In the genomic region with DNA sequence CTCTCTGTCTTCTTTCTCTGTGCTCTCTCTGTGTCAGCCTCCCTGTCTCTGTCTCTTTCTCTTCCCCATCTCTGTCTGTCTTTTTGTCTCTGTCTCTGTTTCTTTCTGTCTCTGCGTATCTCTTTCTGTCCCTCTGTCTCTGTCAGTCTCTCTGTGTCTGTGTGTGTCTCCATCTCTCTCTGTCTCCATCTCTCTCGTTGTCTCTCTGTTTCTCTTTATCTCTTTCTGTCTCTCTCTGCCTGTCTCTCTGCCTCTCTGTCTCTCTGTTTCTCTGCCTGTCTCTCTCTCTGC, we compare ENCODE assay signal across 16 cellular contexts. TPM values are rescaled to one million over a fixed set of nuclear protein-coding genes. Genes with fewer than 3 reads are reported as not detected.
A peak's percentile ranks its signal among the peaks of the same experiment; 100 is the strongest.
DNase-seq lines count a peak whose midpoint lies in the region; ATAC-seq, FAIRE-seq and TF ChIP-seq lines count a peak whose summit lies in the region.
"Had no signal": no experiment of that assay in that cellular context is flagged by ENCODE, and none has a peak within 500 bp of the region (broad histone marks: within the 10 kb centered on the region; RNA-seq: fewer than 3 reads in every experiment).

No MANE protein-coding gene starts in this region.

- intact Hi-C loops in GM12878 (cut with micrococcal nuclease; ENCODE audit: unreplicated experiment), result loop anchor here (2.0 kb wide), 1 partner anchor 17 kb away; no protein-coding TSS in a partner anchor
- intact Hi-C loops in naive thymus-derived CD4-positive, alpha-beta T cell (cut with micrococcal nuclease), result loop anchor here in 1 of 2 donors (2.0 kb wide), 1 partner anchor 15 kb away; a partner anchor contains a TSS

- H3K9me3 Mint-ChIP-seq in IgD-negative memory B cell (no peaks in the 10 kb centered on the region), neural progenitor cell (no peaks in the 10 kb centered on the region)
- peaks cover 0 to 2% (median 0%) of the 10 kb centered on the region in 11 donors for H3K9me3 Mint-ChIP-seq in naive thymus-derived CD4-positive, alpha-beta T cell

- no peak for DNase-seq in GM12878 (ENCODE audit: low read depth, low spot score)
- DNase-seq in neural progenitor cell (ENCODE audit: low spot score), result no peak
- DNase-seq in activated CD4-positive, alpha-beta T cell treated with anti-CD3 and anti-CD28 coated beads, Interleukin-2, amount 50 U/mL, for 1 hour, result no peak
- no peak for DNase-seq in activated naive CD4-positive, alpha-beta T cell treated with anti-CD3 and anti-CD28 coated beads, Interleukin-2, amount 50 U/mL, for 16 hours
- no peak for DNase-seq in naive thymus-derived CD4-positive, alpha-beta T cell
- DNase-seq: IMR-90; kidney; NCI-H1105; NK-92 treated with Interleukin-12 subunit alpha and Interleukin-12 subunit beta, amount 100 ng/mL, for 24 hours; sigmoid colon; thyroid gland had no signal

- no peak for ATAC-seq in GM12878
- ATAC-seq in naive thymus-derived CD4-positive, alpha-beta T cell, result no peak
- ATAC-seq: HCT116 had no signal

- no peak for TF ChIP-seq POLR2A in GM12878 (IDR thresholded peaks at IDR 0.05; ENCODE audit: low read depth, low read length)

- in situ Hi-C loops in GM12878 (cut with MboI), result no loop called here

- CTCF ChIA-PET in GM12878 (lab: Yijun Ruan, JAX), result no interaction called here
- CTCF ChIA-PET in naive thymus-derived CD4-positive, alpha-beta T cell (lab: Charles Lee), result no interaction called here

- H3K36me3 Mint-ChIP-seq in IgD-negative memory B cell (no peaks in the 10 kb centered on the region), neural progenitor cell (no peaks in the 10 kb centered on the region)
- H3K36me3 Mint-ChIP-seq in naive thymus-derived CD4-positive, alpha-beta T cell, result peaks cover 0 to 6% (median 0%) of the 10 kb centered on the region in 5 donors

- H3K4me1 Mint-ChIP-seq in IgD-negative memory B cell, result peaks cover 12 to 21% (median 13%) of the 10 kb centered on the region in 3 donors
- peaks cover 11% of the 10 kb centered on the region for H3K4me1 Mint-ChIP-seq in neural progenitor cell
- H3K4me1 Mint-ChIP-seq in naive thymus-derived CD4-positive, alpha-beta T cell, result peaks cover 6 to 20% (median 10%) of the 10 kb centered on the region in 7 donors

- peak overlapping the region; percentile 93 for H3K4me2 ChIP-seq in GM12878 (ENCODE audit: control insufficient read depth, insufficient read depth)
- H3K4me2 ChIP-seq in neural progenitor cell, result no peak overlapping the region

- H3K4me1 ChIP-seq in GM12878 (ENCODE audit: control insufficient read depth, insufficient read depth, low read length) (peaks cover 43% of the 10 kb centered on the region), neural progenitor cell (peaks cover 9% of the 10 kb centered on the region)
- H3K4me1 ChIP-seq in naive thymus-derived CD4-positive, alpha-beta T cell (ENCODE audit: control insufficient read depth in 2 of 2, insufficient read depth in 2 of 2, low read length in 2 of 2), result peaks cover 0 to 12% of the 10 kb centered on the region in 2 donors

- no peak for FAIRE-seq in GM12878 (lab: Jason Lieb, UNC)
- FAIRE-seq: colon, kidney had no signal

- H2AFZ ChIP-seq in GM12878 (ENCODE audit: control insufficient read depth, low read depth, low read length) (peak overlapping the region; percentile 74), neural progenitor cell (replicated peaks) (peak overlapping the region; percentile 40)

- H3K27me3 ChIP-seq in GM12878 (replicated peaks in 1 of 2; ENCODE audit: control insufficient read depth in 2 of 2, insufficient read depth in 2 of 2, low read length in 1 of 2) (no peaks in the 10 kb centered on the region), neural progenitor cell (peaks cover 59% of the 10 kb centered on the region)
- H3K27me3 ChIP-seq in naive thymus-derived CD4-positive, alpha-beta T cell (ENCODE audit: control insufficient read depth in 2 of 2, insufficient read depth in 2 of 2, low read length in 2 of 2), result peaks cover 2 to 11% of the 10 kb centered on the region in 2 donors

- TF ChIP-seq EP300 in GM12878 (IDR thresholded peaks at IDR 0.05; ENCODE audit: borderline replicate concordance in 1 of 2, control insufficient read depth in 1 of 2, low read depth in 2 of 2, low read length in 2 of 2), result no peak

- H3K27ac Mint-ChIP-seq in IgD-negative memory B cell, result peak overlapping the region; percentile 86 to 94 (median 91)
- H3K27ac Mint-ChIP-seq in neural progenitor cell, result no peak overlapping the region
- no peak overlapping the region for H3K27ac Mint-ChIP-seq in naive thymus-derived CD4-positive, alpha-beta T cell

- RAD21 ChIA-PET in GM12878 (lab: Charles Lee; ENCODE audit: unreplicated experiment), result interaction anchor here (1.2 to 1.7 kb wide), 2 partner anchors 16 to 20 kb away, joined by 3 to 5 read pairs; no protein-coding TSS in a partner anchor

- POLR2A ChIA-PET in GM12878 (lab: Charles Lee), result interaction anchor here (1.4 kb wide), 1 partner anchor 15 kb away, joined by 5 read pairs; no protein-coding TSS in a partner anchor
- POLR2A ChIA-PET in naive thymus-derived CD4-positive, alpha-beta T cell (lab: Charles Lee), result no interaction called here

- no TSS peak for BruUV-seq in GM12878 (replicated peaks; lab: Mats Ljungman, UMichigan)

- H4K20me1 ChIP-seq in GM12878 (ENCODE audit: control insufficient read depth, insufficient read depth) (no peaks in the 10 kb centered on the region), neural progenitor cell (ENCODE audit: low read depth) (no peaks in the 10 kb centered on the region)

- H3K27ac ChIP-seq in GM12878 (ENCODE audit: control insufficient read depth, insufficient read depth) (peak overlapping the region; percentile 84), neural progenitor cell (no peak overlapping the region)
- no peak overlapping the region for H3K27ac ChIP-seq in naive thymus-derived CD4-positive, alpha-beta T cell (ENCODE audit: low read depth, low read length)
- H3K27ac ChIP-seq: sigmoid colon, SJSA1, thyroid gland had no signal

- no peaks in the 10 kb centered on the region for H3K9me3 ChIP-seq in GM12878 (replicated peaks; ENCODE audit: control insufficient read depth, insufficient read depth, low read length)
- H3K9me3 ChIP-seq in neural progenitor cell (ENCODE audit: low read depth), result no peaks in the 10 kb centered on the region
- no peaks in the 10 kb centered on the region for H3K9me3 ChIP-seq in naive thymus-derived CD4-positive, alpha-beta T cell (ENCODE audit: control insufficient read depth in 2 of 3, low read length in 3 of 3)
- H3K9me3 ChIP-seq: sigmoid colon, SJSA1, thyroid gland had no signal

- TF ChIP-seq RAD21 in GM12878 (IDR thresholded peaks at IDR 0.05; ENCODE audit: insufficient read depth, low read depth, low read length), result no peak

- H3F3A ChIP-seq in neural progenitor cell (ENCODE audit: low read depth), result peaks cover 23% of the 10 kb centered on the region

- SMC1A ChIA-PET in GM12878 (lab: Charles Lee; ENCODE audit: uncharacterized antibody, unreplicated experiment), result interaction anchor here (1.6 kb wide), 1 partner anchor 17 kb away, joined by 7 read pairs; no protein-coding TSS in a partner anchor

- 4% methylated on average over 2 of the region's 2 CpGs for WGBS in GM12878 (ENCODE audit: insufficient coverage, insufficient replicate concordance, low lambda C conversion rate, missing lambda C conversion rate)

- H3K4me3 Mint-ChIP-seq in IgD-negative memory B cell (peak overlapping the region; percentile 75 to 91 (median 88)), neural progenitor cell (no peak overlapping the region)
- peak overlapping the region in 1 of 10 donors; percentile 31 for H3K4me3 Mint-ChIP-seq in naive thymus-derived CD4-positive, alpha-beta T cell

- H3K79me2 ChIP-seq in GM12878 (ENCODE audit: control insufficient read depth, insufficient read depth, low read length) (no peaks in the 10 kb centered on the region), neural progenitor cell (ENCODE audit: low read depth) (no peaks in the 10 kb centered on the region)

- H3K4me3 ChIP-seq in GM08714 (ENCODE audit: low read length) (peak overlapping the region; percentile 23; the same call in 1 of the 2 replicates), GM12878 (peak overlapping the region; percentile 69), neural progenitor cell (no peak overlapping the region)
- no peak overlapping the region for H3K4me3 ChIP-seq in naive thymus-derived CD4-positive, alpha-beta T cell (ENCODE audit: low read length)
- H3K4me3 ChIP-seq: sigmoid colon, SJSA1, thyroid gland had no signal

- no peaks in the 10 kb centered on the region for H3K27me3 Mint-ChIP-seq in IgD-negative memory B cell
- H3K27me3 Mint-ChIP-seq in neural progenitor cell (ENCODE audit: insufficient read depth, low read depth), result peaks cover 35% of the 10 kb centered on the region
- H3K27me3 Mint-ChIP-seq in naive thymus-derived CD4-positive, alpha-beta T cell, result peaks cover 17 to 40% (median 26%) of the 10 kb centered on the region in 5 donors

- H3K36me3 ChIP-seq in GM12878 (ENCODE audit: control insufficient read depth in 2 of 2, insufficient read depth in 2 of 2, low read length in 1 of 2) (no peaks in the 10 kb centered on the region), neural progenitor cell (no peaks in the 10 kb centered on the region)
- no peaks in the 10 kb centered on the region for H3K36me3 ChIP-seq in naive thymus-derived CD4-positive, alpha-beta T cell (ENCODE audit: control insufficient read depth in 2 of 3, insufficient read depth in 3 of 3, low read length in 3 of 3)
- H3K36me3 ChIP-seq: sigmoid colon, SJSA1, thyroid gland had no signal

- TF ChIP-seq CTCF in GM12878 (IDR thresholded peaks at IDR 0.05 in 2 of 3, conservative IDR thresholded peaks at IDR 0.05 in 1 of 3; ENCODE audit: control insufficient read depth in 2 of 3, extremely low read depth in 1 of 3, insufficient read depth in 1 of 3, low read depth in 3 of 3, low read length in 3 of 3) (no peak), neural progenitor cell (IDR thresholded peaks at IDR 0.05) (no peak)

- H3K9ac ChIP-seq in GM12878 (ENCODE audit: control insufficient read depth, insufficient read depth, low read length), result peak overlapping the region; percentile 51
- no peak overlapping the region for H3K9ac ChIP-seq in neural progenitor cell

RNA-seq across cellular contexts. Expression of a gene that starts 15.6 kb away (rescaled TPM):
- polyA plus RNA-seq in IgD-negative memory B cell, result 28.6 TPM
- total RNA-seq in GM12878 (2013; cell fraction: nucleolus; rRNA removed), result 89.3 and 101 TPM in 2 replicates
- 147 and 165 TPM in 2 replicates for total RNA-seq in GM12878 (2014; rRNA removed)
- 65.3 and 81.4 TPM in 2 replicates for total RNA-seq in GM12878 (2014; rRNA removed; fragmentation: Illumina TruSeq; extraction: Trizol)
- 262 and 282 TPM in 2 replicates for total RNA-seq in GM12878 (2021)
- 129 TPM for polyA plus RNA-seq in GM12878 (2011; ENCODE audit: low read depth)
- 52.4 and 65.0 TPM in 2 replicates for polyA plus RNA-seq in GM12878 (2011; rRNA removed)
- polyA plus RNA-seq in GM12878 (2011; cell fraction: cytosol; rRNA removed), result 82.5 and 151 TPM in 2 replicates
- polyA plus RNA-seq in GM12878 (2011; cell fraction: nucleus; rRNA removed), result 292 and 390 TPM in 2 replicates
- polyA plus RNA-seq in GM12878 (2012), result 223 and 266 TPM in 2 replicates
- polyA plus RNA-seq in GM12878 (2014; fragmentation: Illumina TruSeq; extraction: Trizol), result 32.7 and 76.5 TPM in 2 replicates
- 10 to 100 TPM in 1 of 2 experiments, 1 to 10 TPM in 1; 6.7 to 24.0 TPM for polyA plus RNA-seq in GM12878 (2014; fragmentation: Nextera tagmentation; extraction: Ambion mirVana)
- 191 and 239 TPM in 2 replicates for polyA plus RNA-seq in GM12878 (2014; rRNA removed)
- polyA plus RNA-seq in GM12878 (2016; fragmentation: Nextera tagmentation; extraction: Ambion mirVana), result 10 to 100 TPM; 50.6 to 58.3 TPM
- 24.4 and 53.7 TPM in 2 replicates for polyA minus RNA-seq in GM12878 (2011; rRNA and poly(A)+ RNA removed)
- 50.1 and 67.3 TPM in 2 replicates for polyA minus RNA-seq in GM12878 (2011; cell fraction: cytosol; rRNA and poly(A)+ RNA removed)
- 29.3 and 52.0 TPM in 2 replicates for polyA minus RNA-seq in GM12878 (2011; cell fraction: nucleus; rRNA and poly(A)+ RNA removed)
- total RNA-seq in neural progenitor cell (ENCODE audit: low replicate concordance), result 131 and 332 TPM in 2 replicates
- total RNA-seq in naive thymus-derived CD4-positive, alpha-beta T cell, result 10 to 100 TPM; 66.6 to 83.6 (median 78.3) TPM
- 10 to 100 TPM in 1 of 2 donors, 1 to 10 TPM in 1; 5.8 to 15.6 TPM for polyA plus RNA-seq in naive thymus-derived CD4-positive, alpha-beta T cell

Comparison
In these comparisons a context has a peak if more than half of its experiments do, and no peak if none do; other contexts are left out.
1. H3K4me3 ChIP-seq: peak in GM08714 (single experiment) and GM12878 (single experiment); none in neural progenitor cell (single experiment) and naive thymus-derived CD4-positive, alpha-beta T cell (single experiment).
2. H3K27ac Mint-ChIP-seq: peak in IgD-negative memory B cell (3 of 3); none in neural progenitor cell (single experiment) and naive thymus-derived CD4-positive, alpha-beta T cell (0 of 9).